In the genomic region with DNA sequence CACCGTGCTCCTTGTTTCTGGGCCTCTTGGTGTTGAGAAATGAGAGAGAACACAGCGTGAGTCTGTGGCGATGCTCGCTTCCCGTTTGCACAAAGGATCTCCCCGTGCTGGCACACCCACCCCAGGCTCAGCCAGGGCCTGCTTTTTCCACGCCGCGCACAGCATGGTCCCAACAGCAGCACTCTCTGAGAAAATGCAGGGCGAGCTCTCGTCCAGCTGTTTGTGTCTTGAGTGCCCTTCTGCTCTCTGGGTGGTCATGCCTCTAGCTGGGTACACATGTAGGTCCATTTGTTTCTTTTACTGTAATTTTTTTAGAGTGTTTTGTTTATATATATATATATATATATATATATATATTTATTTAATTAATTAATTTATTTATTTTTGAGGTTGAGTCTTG, we compare ENCODE assay signal across 19 cellular contexts. TPM values are rescaled to one million over a fixed set of nuclear protein-coding genes. Genes with fewer than 3 reads are reported as not detected.
"Had no signal": no experiment of that assay in that cellular context is flagged by ENCODE, and none has a peak within 500 bp of the region (broad histone marks: within the 10 kb centered on the region; RNA-seq: fewer than 3 reads in every experiment).

No MANE protein-coding gene starts in this region.

- H3K27ac Mint-ChIP-seq: activated CD4-positive, alpha-beta memory T cell treated with anti-CD3 and anti-CD28 coated beads, Interleukin-2, amount 10 ng/mL, durations not matched to agents 7 days and 5 days; activated CD4-positive, alpha-beta T cell treated with anti-CD3 and anti-CD28 coated beads, Interleukin-2, amount 10 ng/mL, durations not matched to agents 7 days and 5 days; activated naive CD4-positive, alpha-beta T cell treated with anti-CD3 and anti-CD28 coated beads, Interleukin-2, amount 10 ng/mL, durations not matched to agents 7 days and 5 days; activated naive CD8-positive, alpha-beta T cell treated with anti-CD3 and anti-CD28 coated beads for 36 hours had no signal

- H3K4me3 Mint-ChIP-seq: activated CD4-positive, alpha-beta memory T cell treated with anti-CD3 and anti-CD28 coated beads, Interleukin-2, amount 10 ng/mL, durations not matched to agents 7 days and 5 days; activated CD4-positive, alpha-beta T cell treated with anti-CD3 and anti-CD28 coated beads, Interleukin-2, amount 10 ng/mL, durations not matched to agents 7 days and 5 days; activated naive CD4-positive, alpha-beta T cell treated with anti-CD3 and anti-CD28 coated beads, Interleukin-2, amount 10 ng/mL, durations not matched to agents 7 days and 5 days; activated naive CD8-positive, alpha-beta T cell treated with anti-CD3 and anti-CD28 coated beads for 36 hours had no signal

- DNase-seq: activated CD4-positive, alpha-beta memory T cell treated with anti-CD3 and anti-CD28 coated beads, Interleukin-2, amount 10 ng/mL, durations not matched to agents 7 days and 5 days; activated CD4-positive, alpha-beta T cell treated with anti-CD3 and anti-CD28 coated beads for 1 hour; activated CD4-positive, alpha-beta T cell treated with anti-CD3 and anti-CD28 coated beads, Interleukin-2, amount 10 ng/mL, durations not matched to agents 7 days and 5 days; activated CD8-positive, alpha-beta memory T cell treated with anti-CD3 and anti-CD28 coated beads, Interleukin-2, amount 50 U/mL, for 48 hours; activated gamma-delta T cell treated with Interleukin-2 at 50 U/mL for 16 hours; activated naive CD4-positive, alpha-beta T cell treated with anti-CD3 and anti-CD28 coated beads, Interleukin-2, amount 10 ng/mL, durations not matched to agents 7 days and 5 days; activated naive CD8-positive, alpha-beta T cell treated with anti-CD3 and anti-CD28 coated beads for 36 hours; activated T-cell treated with anti-CD3 and anti-CD28 coated beads, Interleukin-2, amount 50 U/mL, for 48 hours; brain microvascular endothelial cell; NCI-H1092; NCI-H1417; NCI-H1930; NCI-H524; PC-9; SIG-M5; SK-N-SH had no signal

- H3K9me3 Mint-ChIP-seq: activated CD4-positive, alpha-beta memory T cell treated with anti-CD3 and anti-CD28 coated beads, Interleukin-2, amount 10 ng/mL, durations not matched to agents 7 days and 5 days; activated CD4-positive, alpha-beta T cell treated with anti-CD3 and anti-CD28 coated beads, Interleukin-2, amount 10 ng/mL, durations not matched to agents 7 days and 5 days; activated naive CD4-positive, alpha-beta T cell treated with anti-CD3 and anti-CD28 coated beads, Interleukin-2, amount 10 ng/mL, durations not matched to agents 7 days and 5 days; activated naive CD8-positive, alpha-beta T cell treated with anti-CD3 and anti-CD28 coated beads for 36 hours; activated T-helper 2 cell treated with anti-CD3 and anti-CD28 coated beads, Interferon-gamma antibody, Interleukin-2, Interleukin-4, amounts not matched to agents 10 μg/mL and 5 μg/mL and 100 μg/mL, durations not matched to agents 14 hours and 24 hours and 36 hours had no signal

- H3K27me3 ChIP-seq: brain microvascular endothelial cell had no signal

- H3K27me3 Mint-ChIP-seq: activated CD4-positive, alpha-beta memory T cell treated with anti-CD3 and anti-CD28 coated beads, Interleukin-2, amount 10 ng/mL, durations not matched to agents 7 days and 5 days; activated CD4-positive, alpha-beta T cell treated with anti-CD3 and anti-CD28 coated beads, Interleukin-2, amount 10 ng/mL, durations not matched to agents 7 days and 5 days; activated naive CD4-positive, alpha-beta T cell treated with anti-CD3 and anti-CD28 coated beads, Interleukin-2, amount 10 ng/mL, durations not matched to agents 7 days and 5 days; activated naive CD8-positive, alpha-beta T cell treated with anti-CD3 and anti-CD28 coated beads for 36 hours had no signal

- H3K4me3 ChIP-seq: PC-9 had no signal

- H3K9me3 ChIP-seq: SK-N-SH had no signal

- H3K27ac ChIP-seq: brain microvascular endothelial cell, KMS-11, PC-9 had no signal

- H3K4me1 Mint-ChIP-seq: activated naive CD8-positive, alpha-beta T cell treated with anti-CD3 and anti-CD28 coated beads for 36 hours had no signal

RNA-seq across cellular contexts. Expression of a gene that starts 27.1 kb away (rescaled TPM):
- total RNA-seq: cerebellum had no signal
